Comparison of ENCODE assay signal across 9 cellular contexts in the genomic region with DNA sequence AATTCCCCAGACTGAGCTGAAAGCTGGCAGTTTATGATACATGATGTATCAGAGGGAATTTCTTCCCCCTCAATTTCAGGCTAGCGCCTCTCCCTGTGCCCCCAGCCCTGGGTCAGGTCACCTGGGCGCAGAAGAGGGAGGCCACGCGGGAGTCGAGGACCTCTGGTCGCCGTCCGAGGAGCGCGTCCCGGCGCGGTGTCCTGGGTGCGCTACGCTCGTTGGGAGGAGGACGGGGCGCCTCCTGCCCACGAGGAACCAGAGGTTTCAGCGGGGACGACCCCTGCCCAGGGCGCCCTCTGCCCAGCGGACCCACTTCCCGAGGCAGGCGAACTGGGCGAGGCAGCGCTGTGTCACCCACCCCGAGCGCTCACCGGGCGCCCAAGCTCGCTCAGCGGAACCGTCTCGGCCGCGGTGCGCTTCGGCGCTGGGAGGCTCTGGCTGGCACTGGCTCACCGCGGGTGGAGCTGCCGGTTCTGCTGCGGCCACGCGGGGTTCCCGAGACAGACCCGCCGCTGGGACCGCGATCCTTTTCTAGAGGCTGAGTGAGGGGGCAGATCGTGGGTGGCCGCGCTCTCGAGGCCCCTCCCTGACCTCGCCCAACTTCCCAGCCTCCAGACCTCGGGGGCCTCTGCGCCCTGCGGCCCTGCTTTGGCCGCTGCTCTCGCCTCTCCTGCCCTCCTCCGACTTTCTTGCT. TPM values are rescaled to one million over a fixed set of nuclear protein-coding genes. Genes with fewer than 3 reads are reported as not detected.
DNase-seq lines count a peak whose midpoint lies in the region; ATAC-seq and TF ChIP-seq lines count a peak whose summit lies in the region.
"Had no signal": no experiment of that assay in that cellular context is flagged by ENCODE, and none has a peak within 500 bp of the region (broad histone marks: within the 10 kb centered on the region; RNA-seq: fewer than 3 reads in every experiment).

Gene FAM237B (minus strand): TSS at position 504 of the 694 bp plus-strand sequence. CDS start 1,556 bp downstream, outside the sequence.

- BruUV-seq in Caco-2 (replicated peaks; lab: Mats Ljungman, UMichigan): no TSS peak

- DNase-seq in Caco-2: peak in 1 of 2 experiments; percentile 39
- DNase-seq in NCI-H2227 treated with DMSO at 0.1 percent for 48 hours (lab: John Stamatoyannopoulos, UW): peak; percentile 12
- peak; percentile 26 for DNase-seq in fibroblast of pulmonary artery (ENCODE audit: low read depth)
- DNase-seq in neural progenitor cell (ENCODE audit: low spot score): peak; percentile 64
- no peak for DNase-seq in SKM-1 treated with dmso at 0.1 percent for 144 hours (lab: John Stamatoyannopoulos, UW; ENCODE audit: unreplicated experiment)
- DNase-seq in AML-193 (lab: John Stamatoyannopoulos, UW): no peak
- DNase-seq in foreskin melanocyte: no peak
- DNase-seq: NCI-H510A treated with DMSO at 0.1 percent for 48 hours had no signal

- H3K27me3 Mint-ChIP-seq in Caco-2 (ENCODE audit: insufficient read depth, unreplicated experiment) (peaks cover 25% of the 10 kb centered on the region), neural progenitor cell (ENCODE audit: insufficient read depth, low read depth) (peaks cover 17% of the 10 kb centered on the region)

- H3K27me3 ChIP-seq in Caco-2 (replicated peaks; ENCODE audit: control insufficient read depth, insufficient read depth, low read length) (no peaks in the 10 kb centered on the region; the same call in 1 of the 2 replicates), neural progenitor cell (peaks cover 86% of the 10 kb centered on the region)

- H3K9me3 ChIP-seq in Caco-2: no peaks in the 10 kb centered on the region
- H3K9me3 ChIP-seq in neural progenitor cell (ENCODE audit: low read depth): no peaks in the 10 kb centered on the region

- POLR2A ChIA-PET in Caco-2 (lab: Charles Lee): no interaction called here

- H3K4me1 Mint-ChIP-seq in Caco-2 (ENCODE audit: low read depth, unreplicated experiment): peaks cover 7% of the 10 kb centered on the region
- peaks cover 8% of the 10 kb centered on the region for H3K4me1 Mint-ChIP-seq in neural progenitor cell

- H3K9ac ChIP-seq in neural progenitor cell: no peak within 1 kb of the TSS

- H3K36me3 Mint-ChIP-seq in Caco-2 (ENCODE audit: insufficient read depth, unreplicated experiment) (no peaks in the 10 kb centered on the region), neural progenitor cell (no peaks in the 10 kb centered on the region)

- H3K4me3 ChIP-seq in Caco-2 (ENCODE audit: low read depth, low read length): peak within 1 kb of the TSS; percentile 35
- H3K4me3 ChIP-seq in fibroblast of pulmonary artery (replicated peaks; ENCODE audit: low read depth, low read length): peak within 1 kb of the TSS; percentile 36
- H3K4me3 ChIP-seq in neural progenitor cell: peak within 1 kb of the TSS; percentile 53

- no peak for TF ChIP-seq CTCF in Caco-2 (IDR thresholded peaks at IDR 0.05; ENCODE audit: insufficient read depth in 1 of 2, low read depth in 1 of 2, low read length in 1 of 2, severe bottlenecking in 1 of 2, unreplicated experiment in 1 of 2)
- TF ChIP-seq CTCF in fibroblast of pulmonary artery (IDR thresholded peaks at IDR 0.05; ENCODE audit: low read length, missing control alignments): no peak
- no peak for TF ChIP-seq CTCF in neural progenitor cell (IDR thresholded peaks at IDR 0.05)

- no peaks in the 10 kb centered on the region for H3K79me2 ChIP-seq in neural progenitor cell (ENCODE audit: low read depth)

- H3K4me2 ChIP-seq in neural progenitor cell: peak within 1 kb of the TSS; percentile 90

- H3K36me3 ChIP-seq in Caco-2 (ENCODE audit: control insufficient read depth, insufficient read depth, low read length) (no peaks in the 10 kb centered on the region), neural progenitor cell (no peaks in the 10 kb centered on the region)

- H3K4me1 ChIP-seq in Caco-2: peaks cover 8% of the 10 kb centered on the region; the same call in 1 of the 2 replicates
- H3K4me1 ChIP-seq in neural progenitor cell: no peaks in the 10 kb centered on the region

- CTCF ChIA-PET in Caco-2 (lab: Charles Lee): interaction anchor here (1.0 kb wide), 1 partner anchor 8 kb away, joined by 3 read pairs; no protein-coding TSS in a partner anchor

- H3K4me3 Mint-ChIP-seq in Caco-2 (ENCODE audit: unreplicated experiment): peak within 1 kb of the TSS; percentile 87
- H3K4me3 Mint-ChIP-seq in neural progenitor cell: peak within 1 kb of the TSS; percentile 81

- intact Hi-C loops in Caco-2 (cut with micrococcal nuclease; ENCODE audit: unreplicated experiment): no loop called here

- H2AFZ ChIP-seq in neural progenitor cell (replicated peaks): peak within 1 kb of the TSS; percentile 90

- no peaks in the 10 kb centered on the region for H3F3A ChIP-seq in neural progenitor cell (ENCODE audit: low read depth)

- H3K9me3 Mint-ChIP-seq in Caco-2 (ENCODE audit: unreplicated experiment) (no peaks in the 10 kb centered on the region), neural progenitor cell (no peaks in the 10 kb centered on the region)

- H3K27ac ChIP-seq in neural progenitor cell: no peak within 1 kb of the TSS

- no peak for ATAC-seq in HG03045 (IDR thresholded peaks at IDR 0.05; ENCODE audit: unreplicated experiment)

- H3K27ac Mint-ChIP-seq in Caco-2 (ENCODE audit: unreplicated experiment) (no peak within 1 kb of the TSS), neural progenitor cell (no peak within 1 kb of the TSS)

- no peaks in the 10 kb centered on the region for H4K20me1 ChIP-seq in neural progenitor cell (ENCODE audit: low read depth)

RNA-seq across cellular contexts. Expression of gene FAM237B, which starts in this region (rescaled TPM):
- total RNA-seq in Caco-2 (2022) (not detected in 2 replicates), neural progenitor cell (ENCODE audit: low replicate concordance) (not detected in 2 replicates)

Comparison
In these comparisons a context has a peak if more than half of its experiments do, and no peak if none do; other contexts are left out.
1. Peak in DNase-seq, H3K4me3 ChIP-seq and H3K4me2 ChIP-seq in neural progenitor cell; RNA of the gene not detected or under 1 TPM.
2. DNase-seq: peak in NCI-H2227 treated with DMSO at 0.1 percent for 48 hours (single experiment) and fibroblast of pulmonary artery (single experiment); none in SKM-1 treated with dmso at 0.1 percent for 144 hours (single experiment), AML-193 (0 of 2) and foreskin melanocyte (single experiment).
3. Peak in every context shown above with its lines, with median percentiles within 50 percentile points of each other: H3K4me3 ChIP-seq.